1 cellular context compared by ENCODE assay signal in the genomic region with DNA sequence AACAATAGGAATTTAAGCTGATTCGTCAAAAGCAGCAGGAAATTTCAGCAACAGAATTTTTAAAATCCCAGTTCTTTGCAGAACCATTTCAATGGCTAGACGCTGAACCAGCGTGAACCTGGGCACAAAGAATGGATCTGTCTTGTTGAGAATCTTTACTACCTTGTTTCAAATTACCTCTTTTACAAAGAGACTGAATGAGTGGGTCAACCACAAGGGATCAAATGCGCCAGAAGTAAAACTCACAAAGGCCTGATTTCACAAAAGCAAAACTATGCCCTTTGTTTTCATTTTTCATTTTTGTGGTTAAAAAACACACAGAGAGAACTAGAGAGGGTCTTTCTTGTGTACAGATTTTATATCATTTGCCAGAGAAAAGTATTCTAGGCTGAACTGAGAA.
TF ChIP-seq lines count a peak whose summit lies in the region.

No MANE protein-coding gene starts in this region.

TF ChIP-seq in K562, 482 proteins besides CTCF, POLR2A, EP300 and RAD21 (continued from another document):
- TF ChIP-seq ZNF318 (IDR thresholded peaks at IDR 0.05; ENCODE audit: borderline replicate concordance in 1 of 2, low read depth in 1 of 2): no peak
- no peak for TF ChIP-seq TGIF2 (CRISPR knock-in tag; IDR thresholded peaks at IDR 0.05)
- no peak for TF ChIP-seq NR3C1 (CRISPR knock-in tag; IDR thresholded peaks at IDR 0.05)
- no peak for TF ChIP-seq YY1 (IDR thresholded peaks at IDR 0.05; ENCODE audit: borderline replicate concordance in 1 of 3, control insufficient read depth in 1 of 3, extremely low read depth in 1 of 3, insufficient read depth in 3 of 3, insufficient read length in 1 of 3, insufficient replicate concordance in 2 of 3, low read depth in 1 of 3, low read length in 2 of 3)
- TF ChIP-seq FOXJ2 (tag; IDR thresholded peaks at IDR 0.05): no peak
- TF ChIP-seq, protein P1, sequence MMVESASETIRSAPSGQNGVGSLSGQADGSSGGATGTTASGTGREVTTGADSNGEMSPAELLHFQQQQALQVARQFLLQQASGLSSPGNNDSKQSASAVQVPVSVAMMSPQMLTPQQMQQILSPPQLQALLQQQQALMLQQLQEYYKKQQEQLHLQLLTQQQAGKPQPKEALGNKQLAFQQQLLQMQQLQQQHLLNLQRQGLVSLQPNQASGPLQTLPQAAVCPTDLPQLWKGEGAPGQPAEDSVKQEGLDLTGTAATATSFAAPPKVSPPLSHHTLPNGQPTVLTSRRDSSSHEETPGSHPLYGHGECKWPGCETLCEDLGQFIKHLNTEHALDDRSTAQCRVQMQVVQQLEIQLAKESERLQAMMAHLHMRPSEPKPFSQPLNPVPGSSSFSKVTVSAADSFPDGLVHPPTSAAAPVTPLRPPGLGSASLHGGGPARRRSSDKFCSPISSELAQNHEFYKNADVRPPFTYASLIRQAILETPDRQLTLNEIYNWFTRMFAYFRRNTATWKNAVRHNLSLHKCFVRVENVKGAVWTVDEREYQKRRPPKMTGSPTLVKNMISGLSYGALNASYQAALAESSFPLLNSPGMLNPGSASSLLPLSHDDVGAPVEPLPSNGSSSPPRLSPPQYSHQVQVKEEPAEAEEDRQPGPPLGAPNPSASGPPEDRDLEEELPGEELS (CRISPR knock-in tag; IDR thresholded peaks at IDR 0.05; ENCODE audit: borderline replicate concordance): no peak
- TF ChIP-seq HES1 (IDR thresholded peaks at IDR 0.05; ENCODE audit: low read depth): no peak
- no peak for TF ChIP-seq ZBTB7A (IDR thresholded peaks at IDR 0.05; ENCODE audit: borderline replicate concordance, control insufficient read depth, low read depth, low read length)
